Comparison of ENCODE assay signal across 1 cellular context in genomic region chr3:53347261-53348064, GRCh38.
TF ChIP-seq lines count a peak whose summit lies in the region.

Gene DCP1A (minus strand): TSS chr3:53347543. CDS start chr3:53347517, 26 bp downstream.

TF ChIP-seq in K562, 482 proteins besides CTCF, POLR2A, EP300 and RAD21 (continued from another document and continues in another):
- TF ChIP-seq DDX20 (tag; IDR thresholded peaks at IDR 0.05; ENCODE audit: low read depth) (no peak), HNRNPUL1 (IDR thresholded peaks at IDR 0.05; ENCODE audit: low read length) (no peak), ZNF592 (IDR thresholded peaks at IDR 0.05) (0 out of 2 replicates have a peak, but pooled peaks have one; percentile 36), IFI16 (CRISPR knock-in tag; IDR thresholded peaks at IDR 0.05) (no peak), BDP1 (IDR thresholded peaks at IDR 0.05; ENCODE audit: insufficient read depth, insufficient read length) (no peak), NFRKB (IDR thresholded peaks at IDR 0.05; ENCODE audit: low read depth) (peak; percentile 77), ZFX (CRISPR knock-in tag; IDR thresholded peaks at IDR 0.05) (peak; percentile 90), XRCC4 (IDR thresholded peaks at IDR 0.05; ENCODE audit: extremely low read depth, insufficient read depth, insufficient read length) (no peak), SP2 (IDR thresholded peaks at IDR 0.05; ENCODE audit: extremely low read depth, low read depth, low read length, poor library complexity, severe bottlenecking) (no peak), SRF (CRISPR knock-in tag; IDR thresholded peaks at IDR 0.05) (peak in 1 of 2 experiments; percentile 25; a peak in 1 of 4 replicates), PTTG1 (tag; IDR thresholded peaks at IDR 0.05; ENCODE audit: low read depth) (no peak), CHD7 (IDR thresholded peaks at IDR 0.05; ENCODE audit: low read depth, low read length) (no peak), ZNF764 (CRISPR knock-in tag; IDR thresholded peaks at IDR 0.05; ENCODE audit: low read depth) (no peak), ZKSCAN1 (IDR thresholded peaks at IDR 0.05; ENCODE audit: low read depth, low read length) (peak; percentile 65; the same call in 1 of the 2 replicates), PRMT5 (CRISPR knock-in tag; IDR thresholded peaks at IDR 0.05) (no peak), TCF3 (CRISPR knock-in tag; IDR thresholded peaks at IDR 0.05) (peak; percentile 58), CLOCK (CRISPR knock-in tag; IDR thresholded peaks at IDR 0.05; ENCODE audit: borderline replicate concordance) (no peak), ZNF263 (CRISPR knock-in tag; IDR thresholded peaks at IDR 0.05; ENCODE audit: borderline replicate concordance) (no peak), ZNF217 (CRISPR knock-in tag; IDR thresholded peaks at IDR 0.05) (no peak), RBM15 (IDR thresholded peaks at IDR 0.05; ENCODE audit: insufficient read depth, low read length) (0 out of 2 replicates have a peak, but pooled peaks have one; percentile 28), CCNT2 (IDR thresholded peaks at IDR 0.05; ENCODE audit: borderline replicate concordance, extremely low read depth, insufficient read length, low read depth, low read length) (peak; percentile 93), CBFA2T3 (IDR thresholded peaks at IDR 0.05) (peak; percentile 28; the same call in 1 of the 2 replicates), GABPB2 (CRISPR knock-in tag; conservative IDR thresholded peaks at IDR 0.05) (no peak), LEF1 (IDR thresholded peaks at IDR 0.05) (no peak), ZNF695 (CRISPR knock-in tag; IDR thresholded peaks at IDR 0.05) (no peak), KDM1A (IDR thresholded peaks at IDR 0.05) (no peak), PPARD (CRISPR knock-in tag; IDR thresholded peaks at IDR 0.05) (no peak), THRA (IDR thresholded peaks at IDR 0.05) (no peak), ZBTB7A (IDR thresholded peaks at IDR 0.05; ENCODE audit: borderline replicate concordance, control insufficient read depth, low read depth, low read length) (peak; percentile 55; the same call in 1 of the 2 replicates), ZNF780A (CRISPR knock-in tag; IDR thresholded peaks at IDR 0.05) (no peak), ZNF124 (CRISPR knock-in tag; IDR thresholded peaks at IDR 0.05) (no peak), FOXA1 (IDR thresholded peaks at IDR 0.05; ENCODE audit: borderline replicate concordance) (no peak), ZNF766 (CRISPR knock-in tag; conservative IDR thresholded peaks at IDR 0.05) (peak; percentile 75), CC2D1A (IDR thresholded peaks at IDR 0.05) (no peak), ZZZ3 (IDR thresholded peaks at IDR 0.05) (no peak), ZNF436 (CRISPR knock-in tag; IDR thresholded peaks at IDR 0.05) (no peak), ZNF12 (CRISPR knock-in tag; IDR thresholded peaks at IDR 0.05) (no peak), SLC30A9 (CRISPR knock-in tag; IDR thresholded peaks at IDR 0.05) (no peak), HNRNPL (IDR thresholded peaks at IDR 0.05; ENCODE audit: low read depth, low read length) (no peak), STAT5B (CRISPR knock-in tag; IDR thresholded peaks at IDR 0.05) (no peak), PRPF4 (IDR thresholded peaks at IDR 0.05; ENCODE audit: insufficient read depth, low read depth, low read length, poor library complexity, severe bottlenecking) (no peak), PREB (CRISPR knock-in tag; IDR thresholded peaks at IDR 0.05) (no peak), SIRT6 (IDR thresholded peaks at IDR 0.05; ENCODE audit: low read depth, low read length) (no peak), SMARCA5 (IDR thresholded peaks at IDR 0.05) (no peak), HDAC6 (IDR thresholded peaks at IDR 0.05; ENCODE audit: low read depth, low read length) (no peak), SMAD3 (CRISPR knock-in tag; conservative IDR thresholded peaks at IDR 0.05) (no peak; the same call in 1 of the 2 replicates), HOXB6 (CRISPR knock-in tag; IDR thresholded peaks at IDR 0.05; ENCODE audit: borderline replicate concordance) (no peak), MXI1 (IDR thresholded peaks at IDR 0.05; ENCODE audit: low read depth, low read length) (peak; percentile 65), TAF15 (IDR thresholded peaks at IDR 0.05; ENCODE audit: low read depth, low read length) (no peak)
